1 cellular context compared by ENCODE assay signal in the genomic region with DNA sequence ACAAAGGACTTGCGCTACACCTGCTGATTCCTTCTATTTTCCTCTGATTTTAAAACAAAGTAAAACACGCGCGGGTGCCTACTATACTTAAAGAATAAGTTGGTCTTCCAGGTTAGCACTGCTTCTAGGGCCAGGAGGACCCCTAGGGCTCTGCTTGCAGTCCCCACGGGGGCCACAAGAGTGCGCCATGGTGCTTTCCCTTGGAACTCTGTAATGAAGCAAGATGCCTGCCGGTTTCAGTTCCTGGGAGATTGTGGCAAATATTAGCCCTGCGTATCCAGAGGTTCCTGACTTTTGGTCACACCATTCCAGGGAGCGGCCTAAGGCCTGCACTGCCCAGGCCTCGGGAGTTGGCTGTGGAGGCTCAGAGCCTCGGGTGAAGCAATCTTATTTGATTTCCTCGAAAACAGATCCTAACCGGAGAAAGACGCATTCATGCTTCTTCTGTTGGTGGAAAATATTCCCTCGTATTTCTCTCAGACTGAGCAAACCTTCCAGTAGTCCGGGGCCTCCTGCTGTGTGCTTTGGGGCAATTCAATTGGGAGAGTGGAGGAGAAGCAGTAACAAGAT.
TF ChIP-seq lines count a peak whose summit lies in the region.

No MANE protein-coding gene starts in this region.

TF ChIP-seq in HepG2, 621 proteins besides CTCF, POLR2A, EP300 and RAD21 (continued from another document):
- TF ChIP-seq KIAA2018 (CRISPR knock-in tag; IDR thresholded peaks at IDR 0.05; ENCODE audit: borderline replicate concordance), result no peak
- TF ChIP-seq EEA1 (CRISPR knock-in tag; IDR thresholded peaks at IDR 0.05; ENCODE audit: borderline replicate concordance), result no peak
- TF ChIP-seq EHMT2 (IDR thresholded peaks at IDR 0.05; ENCODE audit: borderline replicate concordance, low read depth, low read length), result no peak
- no peak for TF ChIP-seq ZNF12 (CRISPR knock-in tag; IDR thresholded peaks at IDR 0.05)
- TF ChIP-seq, protein P1, sequence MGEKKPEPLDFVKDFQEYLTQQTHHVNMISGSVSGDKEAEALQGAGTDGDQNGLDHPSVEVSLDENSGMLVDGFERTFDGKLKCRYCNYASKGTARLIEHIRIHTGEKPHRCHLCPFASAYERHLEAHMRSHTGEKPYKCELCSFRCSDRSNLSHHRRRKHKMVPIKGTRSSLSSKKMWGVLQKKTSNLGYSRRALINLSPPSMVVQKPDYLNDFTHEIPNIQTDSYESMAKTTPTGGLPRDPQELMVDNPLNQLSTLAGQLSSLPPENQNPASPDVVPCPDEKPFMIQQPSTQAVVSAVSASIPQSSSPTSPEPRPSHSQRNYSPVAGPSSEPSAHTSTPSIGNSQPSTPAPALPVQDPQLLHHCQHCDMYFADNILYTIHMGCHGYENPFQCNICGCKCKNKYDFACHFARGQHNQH (CRISPR knock-in tag; IDR thresholded peaks at IDR 0.05), result no peak
- no peak for TF ChIP-seq NCOA1 (CRISPR knock-in tag; IDR thresholded peaks at IDR 0.05)
- TF ChIP-seq CBX1 (IDR thresholded peaks at IDR 0.05; ENCODE audit: low read depth), result no peak
- TF ChIP-seq ZFP1 (CRISPR knock-in tag; IDR thresholded peaks at IDR 0.05), result no peak
